In genomic region chr3:18008706-18009363, GRCh38 we compare ENCODE assay signal across 15 cellular contexts.
DNase-seq lines count a peak whose midpoint lies in the region; ATAC-seq and TF ChIP-seq lines count a peak whose summit lies in the region.
"Had no signal": no experiment of that assay in that cellular context is flagged by ENCODE, and none has a peak within 500 bp of the region (broad histone marks: within the 10 kb centered on the region; RNA-seq: fewer than 3 reads in every experiment).

No MANE protein-coding gene starts in this region.

- peak overlapping the region; percentile 53 for H3K4me3 ChIP-seq in adipocyte (ENCODE audit: low read length)
- no peak overlapping the region for H3K4me3 ChIP-seq in subcutaneous abdominal adipose tissue (ENCODE audit: low read depth in 1 of 5, low read length in 5 of 5)

- intact Hi-C loops in left cardiac atrium (cut with DNase I): no loop called here

- peak overlapping the region; percentile 41 for H3K9ac ChIP-seq in adipocyte (ENCODE audit: low read length)
- H3K9ac ChIP-seq in subcutaneous abdominal adipose tissue (ENCODE audit: low read length in 5 of 5): no peak overlapping the region

- DNase-seq in Daoy (ENCODE audit: low read depth) (peak; percentile 11), adipocyte (ENCODE audit: low read depth) (no peak), left cardiac atrium (peak; percentile 51), NOMO-1 (lab: John Stamatoyannopoulos, UW; ENCODE audit: unreplicated experiment in 2 of 2) (no peak), D341Med (ENCODE audit: low spot score) (no peak), omental fat pad (ENCODE audit: low spot score) (no peak)
- DNase-seq: CD4-positive, alpha-beta T cell; GOT3; MV-4-11; NCI-H1417 treated with DMSO at 0.1 percent for 48 hours; NCI-H1930; NCI-H2171 treated with DMSO at 0.1 percent for 48 hours; NCI-H510A; SIG-M5 had no signal

- H3K9me3 ChIP-seq in adipocyte (ENCODE audit: control insufficient read depth, low read length): no peaks in the 10 kb centered on the region
- H3K9me3 ChIP-seq in subcutaneous abdominal adipose tissue (ENCODE audit: control insufficient read depth in 5 of 5, low read length in 5 of 5): no peaks in the 10 kb centered on the region

- H3K4me1 ChIP-seq in adipocyte (ENCODE audit: control insufficient read depth, insufficient read depth, low read length): peaks cover 26% of the 10 kb centered on the region
- peaks cover 3 to 10% (median 6%) of the 10 kb centered on the region in 5 donors for H3K4me1 ChIP-seq in subcutaneous abdominal adipose tissue (ENCODE audit: control insufficient read depth in 5 of 5, insufficient read depth in 5 of 5, low read length in 5 of 5)

- peak overlapping the region; percentile 38 for H3K27ac ChIP-seq in subcutaneous abdominal adipose tissue (ENCODE audit: low read depth, low read length)

- H3K36me3 ChIP-seq in adipocyte (ENCODE audit: control insufficient read depth, insufficient read depth, low read length, severe bottlenecking) (no peaks in the 10 kb centered on the region), subcutaneous abdominal adipose tissue (ENCODE audit: control insufficient read depth in 5 of 5, insufficient read depth in 5 of 5, low read length in 5 of 5) (no peaks in the 10 kb centered on the region)

- TF ChIP-seq CTCF in omental fat pad (IDR thresholded peaks at IDR 0.05): no peak

- ATAC-seq in left cardiac atrium (peak; percentile 69 to 79), omental fat pad (ENCODE audit: low FRiP score) (no peak)

- no peaks in the 10 kb centered on the region for H3K27me3 ChIP-seq in adipocyte (replicated peaks; ENCODE audit: control insufficient read depth, insufficient read depth, low read length)
- H3K27me3 ChIP-seq in subcutaneous abdominal adipose tissue (ENCODE audit: control insufficient read depth in 5 of 5, insufficient read depth in 4 of 5, low read length in 5 of 5): no peaks in the 10 kb centered on the region

Comparison
In these comparisons a context has a peak if more than half of its experiments do, and no peak if none do; other contexts are left out.
1. DNase-seq: peak in Daoy (single experiment) and left cardiac atrium (single experiment); none in adipocyte (single experiment), NOMO-1 (0 of 2), D341Med (single experiment) and omental fat pad (single experiment).